ENCODE assay signal across 9 cellular contexts in genomic region chr16:27779719-27780161, GRCh38.
DNase-seq lines count a peak whose midpoint lies in the region; ATAC-seq and TF ChIP-seq lines count a peak whose summit lies in the region.
"Had no signal": no experiment of that assay in that cellular context is flagged by ENCODE, and none has a peak within 500 bp of the region (broad histone marks: within the 10 kb centered on the region; RNA-seq: fewer than 3 reads in every experiment).

No MANE protein-coding gene starts in this region.

- H3K9me3 Mint-ChIP-seq in chondrocyte (ENCODE audit: low read depth), result no peaks in the 10 kb centered on the region
- no peaks in the 10 kb centered on the region for H3K9me3 Mint-ChIP-seq in activated naive CD4-positive, alpha-beta T cell treated with anti-CD3 and anti-CD28 coated beads, Interleukin-2, amount 50 U/mL, for 72 hours

- H3K4me1 Mint-ChIP-seq in chondrocyte (ENCODE audit: low read depth), result peaks cover 3% of the 10 kb centered on the region

- H3K4me3 Mint-ChIP-seq in chondrocyte (ENCODE audit: unreplicated experiment), result no peak overlapping the region

- no peak overlapping the region for H3K27ac Mint-ChIP-seq in chondrocyte (ENCODE audit: unreplicated experiment)
- no peak overlapping the region for H3K27ac Mint-ChIP-seq in activated naive CD4-positive, alpha-beta T cell treated with anti-CD3 and anti-CD28 coated beads, Interleukin-2, amount 50 U/mL, for 72 hours

- no peak for ATAC-seq in activated naive CD4-positive, alpha-beta T cell treated with anti-CD3 and anti-CD28 coated beads, Interleukin-2, amount 50 U/mL, for 72 hours
- no peak for ATAC-seq in GM21515 (IDR thresholded peaks at IDR 0.05; ENCODE audit: unreplicated experiment)

- H3K27me3 Mint-ChIP-seq in chondrocyte (ENCODE audit: low read depth), result no peaks in the 10 kb centered on the region

- DNase-seq in Ammon's horn (ENCODE audit: low spot score) (peak; percentile 83), NCI-H2029 (lab: John Stamatoyannopoulos, UW) (peak; percentile 49), chondrocyte (ENCODE audit: low spot score) (no peak), medulla oblongata (ENCODE audit: extremely low spot score) (peak; percentile 76), cerebellum (ENCODE audit: low spot score) (no peak)
- no peak for DNase-seq in activated naive CD4-positive, alpha-beta T cell treated with anti-CD3 and anti-CD28 coated beads, Interleukin-2, amount 50 U/mL, for 72 hours (ENCODE audit: low spot score in 2 of 2)
- DNase-seq in effector CD8-positive, alpha-beta T cell (lab: John Stamatoyannopoulos, UW), result no peak
- DNase-seq: activated CD4-positive, CD25-positive, alpha-beta regulatory T cell had no signal

- peak; percentile 71 for TF ChIP-seq CTCF in chondrocyte (IDR thresholded peaks at IDR 0.05)

- H3K36me3 Mint-ChIP-seq in chondrocyte (ENCODE audit: low read depth), result no peaks in the 10 kb centered on the region
- no peaks in the 10 kb centered on the region for H3K36me3 Mint-ChIP-seq in activated naive CD4-positive, alpha-beta T cell treated with anti-CD3 and anti-CD28 coated beads, Interleukin-2, amount 50 U/mL, for 72 hours

Comparison
In these comparisons a context has a peak if more than half of its experiments do, and no peak if none do; other contexts are left out.
1. DNase-seq: peak in Ammon's horn (single experiment), NCI-H2029 (single experiment) and medulla oblongata (single experiment); none in chondrocyte (single experiment), activated naive CD4-positive, alpha-beta T cell treated with anti-CD3 and anti-CD28 coated beads, Interleukin-2, amount 50 U/mL, for 72 hours (0 of 2), cerebellum (single experiment) and effector CD8-positive, alpha-beta T cell (single experiment).